ENCODE assay signal across 8 cellular contexts in genomic region chr1:206204871-206205270, GRCh38. TPM values are rescaled to one million over a fixed set of nuclear protein-coding genes. Genes with fewer than 3 reads are reported as not detected.
DNase-seq lines count a peak whose midpoint lies in the region; ATAC-seq, FAIRE-seq and TF ChIP-seq lines count a peak whose summit lies in the region.
"Not testable (repeated sequence)": the region's sequence is repeated elsewhere in the genome, so short reads cannot be mapped to it uniquely, and the experiment has no call there.

No MANE protein-coding gene starts in this region.

- intact Hi-C loops in HepG2 (cut with micrococcal nuclease; ENCODE audit: unreplicated experiment); prostate gland (cut with DNase I): not testable (repeated sequence)

- WGBS in HepG2 (ENCODE audit: low lambda C conversion rate) = 0% methylated on average over 4 of the region's 25 CpGs
- 4% methylated on average over 19 of the region's 25 CpGs for WGBS in prostate gland
- 0% methylated on average over 3 of the region's 25 CpGs; no CpG with 5 or more reads in 1 of the 2 donors for WGBS in upper lobe of left lung, 2 donors

- H3K27me3 ChIP-seq in MG63; fibroblast of lung (ENCODE audit: control insufficient read depth, insufficient read depth, low read length); HepG2 (ENCODE audit: control insufficient read depth in 1 of 2, insufficient read depth in 2 of 2, low read length in 2 of 2); prostate gland (replicated peaks; ENCODE audit: insufficient read depth); upper lobe of left lung: not testable (repeated sequence)

- ATAC-seq in WTC11; HepG2; upper lobe of left lung (ENCODE audit: low FRiP score in 2 of 2): not testable (repeated sequence)

- peak overlapping the region; percentile 41 for H3K4me3 ChIP-seq in MG63
- H3K4me3 ChIP-seq in astrocyte of the cerebellum (ENCODE audit: low read depth, low read length) = peak overlapping the region; percentile 41
- H3K4me3 ChIP-seq in fibroblast of lung (replicated peaks in 1 of 4; ENCODE audit: control extremely low read depth in 1 of 4, insufficient read depth in 1 of 4, low read depth in 3 of 4, low read length in 4 of 4) = peak overlapping the region; percentile 22 to 53 (median 37)
- H3K4me3 ChIP-seq in HepG2 (replicated peaks in 1 of 3; ENCODE audit: insufficient read depth in 1 of 3, low read depth in 2 of 3, low read length in 3 of 3) = peak overlapping the region in 2 of 3 experiments; percentile 54 to 60; a peak in 5 of 6 replicates
- peak overlapping the region; percentile 31 to 37 for H3K4me3 ChIP-seq in prostate gland
- peak overlapping the region; percentile 10 to 57 (median 50) for H3K4me3 ChIP-seq in upper lobe of left lung

- not testable (repeated sequence) for H3K9me3 Mint-ChIP-seq in WTC11

- in situ Hi-C loops in astrocyte of the cerebellum (cut with HindIII; ENCODE audit: low sequenced_read_pairs); HepG2 (cut with HindIII; ENCODE audit: extremely low pct_ligation_motif_present, low pct_unique_long_range_greater_than_20kb): not testable (repeated sequence)

- not testable (repeated sequence) for H3K4me2 ChIP-seq in fibroblast of lung (ENCODE audit: extremely low read depth, insufficient read depth, low read length)
- 0 out of 2 replicates have a peak overlapping the region, but pooled peaks have one; percentile 23 for H3K4me2 ChIP-seq in HepG2 (ENCODE audit: low read depth, low read length)

- TF ChIP-seq POLR2A in HepG2 (IDR thresholded peaks at IDR 0.05; ENCODE audit: insufficient read depth in 1 of 2, low read depth in 2 of 2, low read length in 2 of 2); prostate gland (IDR thresholded peaks at IDR 0.05); upper lobe of left lung (IDR thresholded peaks at IDR 0.05): not testable (repeated sequence)

- H3K4me3 Mint-ChIP-seq in WTC11 = peak overlapping the region; percentile 74

- CTCF ChIA-PET in WTC11 (lab: Charles Lee); HepG2 (lab: Yijun Ruan, JAX; ENCODE audit: low intra/inter-chr PET ratio, low total read pairs): not testable (repeated sequence)

- H4K20me1 ChIP-seq in fibroblast of lung (ENCODE audit: control insufficient read depth, extremely low read depth, insufficient read depth, low read length); HepG2 (ENCODE audit: insufficient read depth, low read length): not testable (repeated sequence)

- not testable (repeated sequence) for H3K27me3 Mint-ChIP-seq in WTC11 (ENCODE audit: low read depth)

- TF ChIP-seq EP300 in HepG2 (IDR thresholded peaks at IDR 0.05; ENCODE audit: low read depth in 2 of 2, low read length in 2 of 2); HepG2 (CRISPR knock-in tag; IDR thresholded peaks at IDR 0.05; ENCODE audit: borderline replicate concordance); upper lobe of left lung (IDR thresholded peaks at IDR 0.05): not testable (repeated sequence)

- TF ChIP-seq RAD21 in HepG2 (CRISPR knock-in tag; IDR thresholded peaks at IDR 0.05) = not testable (repeated sequence)

- not testable (repeated sequence) for H3K36me3 ChIP-seq in MG63; fibroblast of lung (ENCODE audit: control insufficient read depth, insufficient read depth, low read length); HepG2 (replicated peaks in 1 of 2; ENCODE audit: control insufficient read depth in 1 of 2, insufficient read depth in 2 of 2, low read length in 2 of 2); prostate gland; upper lobe of left lung

- not testable (repeated sequence) for H3K4me1 ChIP-seq in fibroblast of lung (ENCODE audit: control insufficient read depth, extremely low read depth, insufficient read depth, low read length); HepG2 (ENCODE audit: insufficient read depth, low read length); prostate gland (replicated peaks); upper lobe of left lung

- H3K9ac ChIP-seq in fibroblast of lung (ENCODE audit: insufficient read depth, low read length) (peak overlapping the region; percentile 42), HepG2 (ENCODE audit: insufficient read depth, low read depth, low read length) (peak overlapping the region; percentile 46; the same call in 1 of the 2 replicates)

- not testable (repeated sequence) for H3K36me3 Mint-ChIP-seq in WTC11

- not testable (repeated sequence) for H3K79me2 ChIP-seq in fibroblast of lung (ENCODE audit: control insufficient read depth, insufficient read depth, low read length); HepG2 (ENCODE audit: insufficient read depth, low read length)

- H3K9me3 ChIP-seq in MG63; fibroblast of lung (ENCODE audit: control insufficient read depth, insufficient read depth, low read depth, low read length); HepG2 (ENCODE audit: low read length); prostate gland; upper lobe of left lung: not testable (repeated sequence)

- not testable (repeated sequence) for BruUV-seq in HepG2 (replicated peaks; lab: Mats Ljungman, UMichigan)

- DNase-seq in Daoy (ENCODE audit: low read depth) (peak; percentile 15), MG63 (peak; percentile 25), WTC11 (ENCODE audit: low spot score) (peak; percentile 11), fibroblast of lung (ENCODE audit: low read depth in 2 of 2) (peak; percentile 5 to 14), HepG2 (ENCODE audit: low spot score) (peak; percentile 0), upper lobe of left lung (peak; percentile 16 to 85)
- DNase-seq in astrocyte of the cerebellum (ENCODE audit: low read depth); prostate gland (ENCODE audit: low spot score): not testable (repeated sequence)

- H3K4me1 Mint-ChIP-seq in WTC11 = not testable (repeated sequence)

- FAIRE-seq in HepG2 (lab: Jason Lieb, UNC) = not testable (repeated sequence)

- H3K27ac Mint-ChIP-seq in WTC11 = not testable (repeated sequence)

- H2AFZ ChIP-seq in fibroblast of lung (ENCODE audit: low read length); HepG2 (ENCODE audit: low read length): not testable (repeated sequence)

- not testable (repeated sequence) for H3K27ac ChIP-seq in fibroblast of lung (ENCODE audit: insufficient read depth, low read length); HepG2 (ENCODE audit: extremely low read length, insufficient read depth, low read length)
- peak overlapping the region in 1 of 2 donors; percentile 54 for H3K27ac ChIP-seq in prostate gland
- peak overlapping the region; percentile 57 to 87 (median 76) for H3K27ac ChIP-seq in upper lobe of left lung

- POLR2A ChIA-PET in WTC11 (lab: Charles Lee); HepG2 (lab: Yijun Ruan, JAX): not testable (repeated sequence)

- not testable (repeated sequence) for TF ChIP-seq CTCF in WTC11 (IDR thresholded peaks at IDR 0.05); astrocyte of the cerebellum (IDR thresholded peaks at IDR 0.05; ENCODE audit: low read depth, low read length, missing control alignments); fibroblast of lung (conservative IDR thresholded peaks at IDR 0.05 in 1 of 2, IDR thresholded peaks at IDR 0.05 in 1 of 2; ENCODE audit: low read depth in 1 of 2, low read length in 2 of 2); HepG2 (CRISPR knock-in tag; IDR thresholded peaks at IDR 0.05); prostate gland (IDR thresholded peaks at IDR 0.05); upper lobe of left lung (IDR thresholded peaks at IDR 0.05)

RNA-seq across cellular contexts. Expression of gene SRGAP2, which starts 1.5 kb away (rescaled TPM):
- total RNA-seq in Daoy (2014; rRNA removed; shearing (Covaris generic)) = 16.7 and 17.8 TPM in 2 replicates
- total RNA-seq in MG63 (2014; rRNA removed; shearing (Covaris generic); ENCODE audit: low replicate concordance) = 12.4 and 25.1 TPM in 2 replicates
- total RNA-seq in WTC11 (2021) = 74.2 to 81.2 TPM (median 74.4 TPM) in 3 replicates
- total RNA-seq in fibroblast of lung = 47.3 and 51.9 TPM in 2 replicates
- 14.3 and 17.7 TPM in 2 replicates for polyA plus RNA-seq in fibroblast of lung
- 28.5 and 30.3 TPM in 2 replicates for polyA plus RNA-seq in fibroblast of lung (2012)
- polyA minus RNA-seq in fibroblast of lung (ENCODE audit: low replicate concordance) = 36.9 and 57.9 TPM in 2 replicates
- 24.0 and 25.2 TPM in 2 replicates for total RNA-seq in HepG2 (2016; rRNA removed; fragmentation: Illumina TruSeq; extraction: Trizol)
- 5.7 and 6.3 TPM in 2 replicates for total RNA-seq in HepG2 (2016; cell fraction: cytosol; rRNA removed; fragmentation: Illumina TruSeq; extraction: Trizol; ENCODE audit: low read depth)
- 18.9 and 23.5 TPM in 2 replicates for total RNA-seq in HepG2 (2016; cell fraction: insoluble cytoplasmic fraction; rRNA removed; fragmentation: Illumina TruSeq; extraction: Trizol)
- total RNA-seq in HepG2 (2016; cell fraction: membrane; rRNA removed; fragmentation: Illumina TruSeq; extraction: Trizol) = 15.8 TPM in 2 replicates
- total RNA-seq in HepG2 (2016; cell fraction: nucleus; rRNA removed; fragmentation: Illumina TruSeq; extraction: Trizol) = 48.6 and 58.1 TPM in 2 replicates
- 10.0 and 11.5 TPM in 2 replicates for polyA plus RNA-seq in HepG2 (2011; rRNA removed)
- polyA plus RNA-seq in HepG2 (2011; cell fraction: cytosol; rRNA removed) = 6.9 and 8.6 TPM in 2 replicates
- polyA plus RNA-seq in HepG2 (2011; cell fraction: nucleus; rRNA removed) = 65.0 and 69.3 TPM in 2 replicates
- polyA plus RNA-seq in HepG2 (2012) = 22.0 and 24.4 TPM in 2 replicates
- 1.1 TPM in 2 replicates for polyA plus RNA-seq in HepG2 (2016; cell fraction: cytosol; fragmentation: Illumina TruSeq; extraction: Trizol; ENCODE audit: low read depth)
- polyA plus RNA-seq in HepG2 (2016; cell fraction: insoluble cytoplasmic fraction; fragmentation: Illumina TruSeq; extraction: Trizol; ENCODE audit: low read depth) = 16.9 and 21.4 TPM in 2 replicates
- polyA plus RNA-seq in HepG2 (2016; cell fraction: membrane; fragmentation: Illumina TruSeq; extraction: Trizol; ENCODE audit: low read depth) = 5.0 and 5.1 TPM in 2 replicates
- polyA plus RNA-seq in HepG2 (2016; cell fraction: nucleus; fragmentation: Illumina TruSeq; extraction: Trizol; ENCODE audit: insufficient read depth, low read depth) = 50.7 and 50.9 TPM in 2 replicates
- polyA minus RNA-seq in HepG2 (2011; rRNA and poly(A)+ RNA removed; ENCODE audit: low replicate concordance) = 29.3 and 38.3 TPM in 2 replicates
- polyA minus RNA-seq in HepG2 (2011; cell fraction: cytosol; rRNA and poly(A)+ RNA removed) = 19.2 and 22.7 TPM in 2 replicates
- polyA minus RNA-seq in HepG2 (2011; cell fraction: nucleus; rRNA and poly(A)+ RNA removed) = 95.4 and 97.9 TPM in 2 replicates
- 10 to 100 TPM; 14.4 to 28.1 TPM for total RNA-seq in prostate gland
- 100 to 1,000 TPM in 2 of 6 donors, 10 to 100 TPM in 4; 43.8 to 111 (median 66.2) TPM for total RNA-seq in upper lobe of left lung

RNA-seq across cellular contexts. Expression of gene FAM72A, which starts 2.2 kb away (rescaled TPM):
- total RNA-seq in Daoy (2014; rRNA removed; shearing (Covaris generic)) = 11.4 and 20.7 TPM in 2 replicates
- 1.3 and 5.6 TPM in 2 replicates for total RNA-seq in MG63 (2014; rRNA removed; shearing (Covaris generic); ENCODE audit: low replicate concordance)
- total RNA-seq in WTC11 (2021) = 25.5 to 30.6 TPM (median 27.9 TPM) in 3 replicates
- 1.8 and 4.5 TPM in 2 replicates for total RNA-seq in fibroblast of lung
- polyA plus RNA-seq in fibroblast of lung = 1.5 and 4.5 TPM in 2 replicates
- 2.1 and 4.1 TPM in 2 replicates for polyA plus RNA-seq in fibroblast of lung (2012)
- polyA minus RNA-seq in fibroblast of lung (ENCODE audit: low replicate concordance) = 3.7 TPM in 1 of 2 replicates, not detected in the other
- 7.1 and 10.1 TPM in 2 replicates for total RNA-seq in HepG2 (2016; rRNA removed; fragmentation: Illumina TruSeq; extraction: Trizol)
- 1.9 and 3.7 TPM in 2 replicates for total RNA-seq in HepG2 (2016; cell fraction: cytosol; rRNA removed; fragmentation: Illumina TruSeq; extraction: Trizol; ENCODE audit: low read depth)
- 8.9 and 9.1 TPM in 2 replicates for total RNA-seq in HepG2 (2016; cell fraction: insoluble cytoplasmic fraction; rRNA removed; fragmentation: Illumina TruSeq; extraction: Trizol)
- total RNA-seq in HepG2 (2016; cell fraction: membrane; rRNA removed; fragmentation: Illumina TruSeq; extraction: Trizol) = 6.5 and 7.4 TPM in 2 replicates
- 7.1 and 8.4 TPM in 2 replicates for total RNA-seq in HepG2 (2016; cell fraction: nucleus; rRNA removed; fragmentation: Illumina TruSeq; extraction: Trizol)
- polyA plus RNA-seq in HepG2 (2011; rRNA removed) = 4.4 and 11.1 TPM in 2 replicates
- polyA plus RNA-seq in HepG2 (2011; cell fraction: cytosol; rRNA removed) = 4.3 and 4.5 TPM in 2 replicates
- polyA plus RNA-seq in HepG2 (2011; cell fraction: nucleus; rRNA removed) = 4.7 and 5.1 TPM in 2 replicates
- 4.0 and 6.9 TPM in 2 replicates for polyA plus RNA-seq in HepG2 (2012)
- polyA plus RNA-seq in HepG2 (2016; cell fraction: cytosol; fragmentation: Illumina TruSeq; extraction: Trizol; ENCODE audit: low read depth) = 1.6 and 2.2 TPM in 2 replicates
- 14.1 and 14.9 TPM in 2 replicates for polyA plus RNA-seq in HepG2 (2016; cell fraction: insoluble cytoplasmic fraction; fragmentation: Illumina TruSeq; extraction: Trizol; ENCODE audit: low read depth)
- polyA plus RNA-seq in HepG2 (2016; cell fraction: membrane; fragmentation: Illumina TruSeq; extraction: Trizol; ENCODE audit: low read depth) = 3.7 and 4.4 TPM in 2 replicates
- 14.2 and 15.7 TPM in 2 replicates for polyA plus RNA-seq in HepG2 (2016; cell fraction: nucleus; fragmentation: Illumina TruSeq; extraction: Trizol; ENCODE audit: insufficient read depth, low read depth)
- 5.4 and 26.5 TPM in 2 replicates for polyA minus RNA-seq in HepG2 (2011; rRNA and poly(A)+ RNA removed; ENCODE audit: low replicate concordance)
- polyA minus RNA-seq in HepG2 (2011; cell fraction: cytosol; rRNA and poly(A)+ RNA removed) = 3.6 and 5.5 TPM in 2 replicates
- polyA minus RNA-seq in HepG2 (2011; cell fraction: nucleus; rRNA and poly(A)+ RNA removed) = 5.5 and 11.1 TPM in 2 replicates
- 1 to 10 TPM in 1 of 2 donors, under 1 TPM in 1; 0.27 to 2.2 TPM for total RNA-seq in prostate gland
- total RNA-seq in upper lobe of left lung = 1 to 10 TPM in 3 of 6 donors, under 1 TPM in 2, not detected in 1; 0.89 to 6.6 (median 3.3) TPM
